15 cellular contexts compared by ENCODE assay signal in genomic region chr13:114151031-114151430, GRCh38.
DNase-seq lines count a peak whose midpoint lies in the region; ATAC-seq and TF ChIP-seq lines count a peak whose summit lies in the region.
"Had no signal": no experiment of that assay in that cellular context is flagged by ENCODE, and none has a peak within 500 bp of the region (broad histone marks: within the 10 kb centered on the region; RNA-seq: fewer than 3 reads in every experiment).

No MANE protein-coding gene starts in this region.

- H4K20me1 ChIP-seq in OCI-LY1 (ENCODE audit: insufficient read depth, low read length), result no peaks in the 10 kb centered on the region

- H3K27me3 ChIP-seq in OCI-LY1 (ENCODE audit: insufficient read depth, low read length), result no peaks in the 10 kb centered on the region
- H3K27me3 ChIP-seq: esophagus muscularis mucosa, pancreas, uterus had no signal

- DNase-seq in activated CD8-positive, alpha-beta memory T cell treated with anti-CD3 and anti-CD28 coated beads, Interleukin-2, amount 50 U/mL, for 4 hours, result peak; percentile 16
- no peak for DNase-seq in activated CD8-positive, alpha-beta memory T cell treated with anti-CD3 and anti-CD28 coated beads for 24 hours
- DNase-seq in coronary artery (ENCODE audit: low spot score) (peak; percentile 69), GOT3 (lab: John Stamatoyannopoulos, UW) (no peak)
- DNase-seq: DND-41, NCI-H1436 treated with DMSO at 0.1 percent for 48 hours, NCI-H524, uterus had no signal

- H3K27me3 Mint-ChIP-seq in stimulated activated memory B cell treated with anti-CD40 and anti-IgM and Interleukin-4, amounts not matched to agents 10 μg/mL and 1 μg/mL and 100 μg/mL, for 72 hours, result peaks cover 12% of the 10 kb centered on the region

- no peaks in the 10 kb centered on the region for H3K36me3 Mint-ChIP-seq in stimulated activated memory B cell treated with anti-CD40 and anti-IgM and Interleukin-4, amounts not matched to agents 10 μg/mL and 1 μg/mL and 100 μg/mL, for 72 hours

- H3K4me1 Mint-ChIP-seq in stimulated activated memory B cell treated with anti-CD40 and anti-IgM and Interleukin-4, amounts not matched to agents 10 μg/mL and 1 μg/mL and 100 μg/mL, for 72 hours, result peaks cover 45% of the 10 kb centered on the region

- peaks cover 5% of the 10 kb centered on the region for H3K9me3 Mint-ChIP-seq in stimulated activated memory B cell treated with anti-CD40 and anti-IgM and Interleukin-4, amounts not matched to agents 10 μg/mL and 1 μg/mL and 100 μg/mL, for 72 hours

- peaks cover 38% of the 10 kb centered on the region for H3K4me1 ChIP-seq in OCI-LY1 (ENCODE audit: insufficient read depth, low read length, severe bottlenecking)
- H3K4me1 ChIP-seq: esophagus muscularis mucosa, uterus had no signal

- H3K4me2 ChIP-seq in OCI-LY1 (ENCODE audit: low read length), result peak overlapping the region; percentile 12; the same call in 1 of the 2 replicates

- ATAC-seq in stimulated activated memory B cell treated with anti-CD40 and anti-IgM and Interleukin-4, amounts not matched to agents 10 μg/mL and 1 μg/mL and 100 μg/mL, for 72 hours, result no peak
- ATAC-seq in HG02852 (IDR thresholded peaks at IDR 0.05; ENCODE audit: unreplicated experiment), result no peak
- ATAC-seq in HG02571 (IDR thresholded peaks at IDR 0.05; ENCODE audit: unreplicated experiment), result no peak

- H3K27ac Mint-ChIP-seq in stimulated activated memory B cell treated with anti-CD40 and anti-IgM and Interleukin-4, amounts not matched to agents 10 μg/mL and 1 μg/mL and 100 μg/mL, for 72 hours, result peak overlapping the region; percentile 41

- H3K9me2 ChIP-seq in OCI-LY1 (ENCODE audit: low read depth, low read length), result no peaks in the 10 kb centered on the region

- no peak overlapping the region for H3K9ac ChIP-seq in OCI-LY1 (ENCODE audit: low read length)

- TF ChIP-seq CTCF in OCI-LY1 (IDR thresholded peaks at IDR 0.05; ENCODE audit: low read length) (no peak), coronary artery (IDR thresholded peaks at IDR 0.05) (no peak)

- no peaks in the 10 kb centered on the region for H3K9me3 ChIP-seq in OCI-LY1 (ENCODE audit: low read length)
- H3K9me3 ChIP-seq: esophagus muscularis mucosa, pancreas, uterus had no signal

- H3K27ac ChIP-seq in OCI-LY1 (ENCODE audit: low read depth, low read length, poor library complexity, severe bottlenecking), result peak overlapping the region; percentile 26
- no peak overlapping the region for H3K27ac ChIP-seq in coronary artery
- H3K27ac ChIP-seq: esophagus muscularis mucosa, pancreas, uterus had no signal

- H3K4me3 Mint-ChIP-seq in stimulated activated memory B cell treated with anti-CD40 and anti-IgM and Interleukin-4, amounts not matched to agents 10 μg/mL and 1 μg/mL and 100 μg/mL, for 72 hours, result no peak overlapping the region

- H3K4me3 ChIP-seq in OCI-LY1 (ENCODE audit: low read depth, low read length, poor library complexity, severe bottlenecking) (peak overlapping the region; percentile 3), coronary artery (no peak overlapping the region)
- H3K4me3 ChIP-seq: esophagus muscularis mucosa, lung, pancreas, uterus had no signal

- no peaks in the 10 kb centered on the region for H3F3A ChIP-seq in OCI-LY1 (ENCODE audit: insufficient read depth, low read length)

- H3K36me3 ChIP-seq in OCI-LY1 (ENCODE audit: insufficient read depth, low read length), result no peaks in the 10 kb centered on the region
- H3K36me3 ChIP-seq: esophagus muscularis mucosa, pancreas, uterus had no signal

- H3K79me2 ChIP-seq in OCI-LY1 (ENCODE audit: insufficient read depth, low read length), result no peaks in the 10 kb centered on the region

- no peak overlapping the region for H2AFZ ChIP-seq in OCI-LY1 (ENCODE audit: low read length)

Comparison
In these comparisons a context has a peak if more than half of its experiments do, and no peak if none do; other contexts are left out.
1. DNase-seq: peak in activated CD8-positive, alpha-beta memory T cell treated with anti-CD3 and anti-CD28 coated beads, Interleukin-2, amount 50 U/mL, for 4 hours (single experiment) and coronary artery (single experiment); none in activated CD8-positive, alpha-beta memory T cell treated with anti-CD3 and anti-CD28 coated beads for 24 hours (single experiment) and GOT3 (single experiment).